In the genomic region with DNA sequence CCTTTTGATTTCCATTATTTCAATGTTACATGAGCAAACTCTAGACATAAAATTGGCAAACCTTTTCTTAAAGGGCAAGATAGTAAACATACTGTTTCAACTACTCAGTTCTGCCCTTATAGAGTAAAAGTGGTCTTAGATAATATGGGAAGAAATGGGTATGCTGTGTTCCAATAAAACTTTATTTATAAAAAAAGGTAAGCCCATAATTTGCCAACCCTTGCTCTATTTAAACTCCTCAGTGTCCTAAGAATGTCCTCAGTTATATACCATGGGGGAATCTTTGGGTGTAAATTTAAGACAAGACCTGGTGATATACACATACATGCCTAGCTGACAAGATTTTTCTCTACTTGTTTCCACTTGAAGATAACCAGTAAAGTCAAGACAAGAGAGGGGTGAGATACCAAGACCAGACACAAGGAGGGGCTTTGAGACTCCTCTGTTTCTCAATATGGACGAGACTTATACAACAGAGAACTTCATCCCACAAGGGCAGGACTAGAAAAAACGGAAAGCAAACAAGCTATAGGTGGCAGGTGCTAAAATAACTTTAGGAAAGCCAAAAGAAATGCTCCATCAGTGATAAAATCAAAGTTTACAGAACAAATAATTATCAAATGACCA, we compare ENCODE assay signal across 1 cellular context.
TF ChIP-seq lines count a peak whose summit lies in the region.

No MANE protein-coding gene starts in this region.

TF ChIP-seq in HepG2, 621 proteins besides CTCF, POLR2A, EP300 and RAD21:
- TF ChIP-seq, protein P1, sequence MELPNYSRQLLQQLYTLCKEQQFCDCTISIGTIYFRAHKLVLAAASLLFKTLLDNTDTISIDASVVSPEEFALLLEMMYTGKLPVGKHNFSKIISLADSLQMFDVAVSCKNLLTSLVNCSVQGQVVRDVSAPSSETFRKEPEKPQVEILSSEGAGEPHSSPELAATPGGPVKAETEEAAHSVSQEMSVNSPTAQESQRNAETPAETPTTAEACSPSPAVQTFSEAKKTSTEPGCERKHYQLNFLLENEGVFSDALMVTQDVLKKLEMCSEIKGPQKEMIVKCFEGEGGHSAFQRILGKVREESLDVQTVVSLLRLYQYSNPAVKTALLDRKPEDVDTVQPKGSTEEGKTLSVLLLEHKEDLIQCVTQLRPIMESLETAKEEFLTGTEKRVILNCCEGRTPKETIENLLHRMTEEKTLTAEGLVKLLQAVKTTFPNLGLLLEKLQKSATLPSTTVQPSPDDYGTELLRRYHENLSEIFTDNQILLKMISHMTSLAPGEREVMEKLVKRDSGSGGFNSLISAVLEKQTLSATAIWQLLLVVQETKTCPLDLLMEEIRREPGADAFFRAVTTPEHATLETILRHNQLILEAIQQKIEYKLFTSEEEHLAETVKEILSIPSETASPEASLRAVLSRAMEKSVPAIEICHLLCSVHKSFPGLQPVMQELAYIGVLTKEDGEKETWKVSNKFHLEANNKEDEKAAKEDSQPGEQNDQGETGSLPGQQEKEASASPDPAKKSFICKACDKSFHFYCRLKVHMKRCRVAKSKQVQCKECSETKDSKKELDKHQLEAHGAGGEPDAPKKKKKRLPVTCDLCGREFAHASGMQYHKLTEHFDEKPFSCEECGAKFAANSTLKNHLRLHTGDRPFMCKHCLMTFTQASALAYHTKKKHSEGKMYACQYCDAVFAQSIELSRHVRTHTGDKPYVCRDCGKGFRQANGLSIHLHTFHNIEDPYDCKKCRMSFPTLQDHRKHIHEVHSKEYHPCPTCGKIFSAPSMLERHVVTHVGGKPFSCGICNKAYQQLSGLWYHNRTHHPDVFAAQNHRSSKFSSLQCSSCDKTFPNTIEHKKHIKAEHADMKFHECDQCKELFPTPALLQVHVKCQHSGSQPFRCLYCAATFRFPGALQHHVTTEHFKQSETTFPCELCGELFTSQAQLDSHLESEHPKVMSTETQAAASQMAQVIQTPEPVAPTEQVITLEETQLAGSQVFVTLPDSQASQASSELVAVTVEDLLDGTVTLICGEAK (IDR thresholded peaks at IDR 0.05): peak; percentile 52
- TF ChIP-seq, protein P1 (CRISPR knock-in tag; IDR thresholded peaks at IDR 0.05): 0 out of 2 replicates have a peak, but pooled peaks have one; percentile 15
- TF ChIP-seq MZF1 (CRISPR knock-in tag; IDR thresholded peaks at IDR 0.05; ENCODE audit: borderline replicate concordance): no peak
TF ChIP-seq in HepG2: peak in this region for 1.
